Comparison of ENCODE assay signal across 33 cellular contexts in the genomic region with DNA sequence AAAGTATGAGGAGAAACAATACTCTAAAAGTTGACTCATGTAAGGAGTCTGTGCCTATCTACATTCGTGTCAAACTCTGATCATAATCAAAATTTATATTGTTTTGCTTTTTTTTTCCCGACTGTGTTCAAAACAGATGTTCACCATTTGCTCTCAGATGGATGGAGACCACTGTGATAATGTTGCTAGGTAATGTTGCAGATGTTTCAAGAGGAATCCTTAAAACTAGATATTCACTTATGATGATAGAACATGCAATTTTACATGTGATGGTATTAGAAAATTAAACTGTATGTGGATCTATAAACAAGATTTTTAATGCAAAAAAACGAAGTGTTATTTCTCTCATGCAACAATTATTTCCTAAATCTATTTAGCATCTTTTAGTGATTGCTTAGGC.
DNase-seq lines count a peak whose midpoint lies in the region; ATAC-seq, FAIRE-seq and TF ChIP-seq lines count a peak whose summit lies in the region.
"Had no signal": no experiment of that assay in that cellular context is flagged by ENCODE, and none has a peak within 500 bp of the region (broad histone marks: within the 10 kb centered on the region; RNA-seq: fewer than 3 reads in every experiment).

No MANE protein-coding gene starts in this region.

- ATAC-seq in SK-N-SH treated with all-trans-retinoic acid at 6 μM for 48 hours, result no peak
- no peak for ATAC-seq in K562
- ATAC-seq in HG02973 (IDR thresholded peaks at IDR 0.05; ENCODE audit: unreplicated experiment), result no peak
- ATAC-seq: A549; CD8-positive, alpha-beta T cell had no signal

- TF ChIP-seq CTCF in SK-N-SH (IDR thresholded peaks at IDR 0.05) (no peak), K562 (IDR thresholded peaks at IDR 0.05 in 2 of 3, conservative IDR thresholded peaks at IDR 0.05 in 1 of 3; ENCODE audit: insufficient read depth in 2 of 3, low read depth in 1 of 3, low read length in 3 of 3) (no peak)

- TF ChIP-seq RAD21 in SK-N-SH (IDR thresholded peaks at IDR 0.05; ENCODE audit: low read length) (no peak), K562 (CRISPR knock-in tag; conservative IDR thresholded peaks at IDR 0.05 in 1 of 2, IDR thresholded peaks at IDR 0.05 in 1 of 2) (no peak)

- WGBS in SK-N-SH (ENCODE audit: low lambda C conversion rate), result 2% methylated on average over 3 of the region's 3 CpGs
- WGBS in K562 (ENCODE audit: insufficient coverage, low coverage, missing lambda C conversion rate), result 0% methylated on average over 3 of the region's 3 CpGs

- POLR2A ChIA-PET in SK-N-SH (lab: Yijun Ruan, JAX) (no interaction called here), K562 (lab: Yijun Ruan, JAX) (no interaction called here)

- H3K4me2 ChIP-seq in SK-N-SH, result no peak overlapping the region
- no peak overlapping the region for H3K4me2 ChIP-seq in K562 (ENCODE audit: insufficient read depth, low read length)
- H3K4me2 ChIP-seq: A549; BLaER1; BLaER1 treated with 17β-estradiol and CSF1 and Interleukin-3, amounts not matched to agents 10 nM and 100 nM had no signal

- H3F3A ChIP-seq in SK-N-SH (replicated peaks; ENCODE audit: insufficient read depth), result no peaks in the 10 kb centered on the region

- no TSS peak for BruUV-seq in K562 (replicated peaks; lab: Mats Ljungman, UMichigan)

- no peaks in the 10 kb centered on the region for H3K27me3 ChIP-seq in SK-N-SH (ENCODE audit: insufficient read depth)
- H3K27me3 ChIP-seq in K562 (ENCODE audit: control insufficient read depth in 2 of 2, insufficient read depth in 2 of 2, low read length in 2 of 2), result no peaks in the 10 kb centered on the region
- H3K27me3 ChIP-seq: BE2C; BLaER1; BLaER1 treated with 17β-estradiol and CSF1 and Interleukin-3, amounts not matched to agents 10 nM and 100 nM had no signal

- TF ChIP-seq EP300 in SK-N-SH (IDR thresholded peaks at IDR 0.05; ENCODE audit: borderline replicate concordance in 1 of 2, low read depth in 1 of 2, low read length in 1 of 2) (peak in 1 of 2 experiments; percentile 8; a peak in 1 of 4 replicates), K562 (IDR thresholded peaks at IDR 0.05; ENCODE audit: low read length) (no peak)

- H3K9ac ChIP-seq in SK-N-SH (no peak overlapping the region), K562 (ENCODE audit: insufficient read depth in 1 of 2, low read depth in 2 of 2, low read length in 2 of 2) (no peak overlapping the region)
- H3K9ac ChIP-seq: BLaER1; BLaER1 treated with 17β-estradiol and CSF1 and Interleukin-3, amounts not matched to agents 10 nM and 100 nM had no signal

- H3K4me3 ChIP-seq in SK-N-SH (ENCODE audit: low read depth in 2 of 2, low read length in 1 of 2) (no peak overlapping the region), K562 (no peak overlapping the region)
- H3K4me3 ChIP-seq: A549; BLaER1; BLaER1 treated with 17β-estradiol and CSF1 and Interleukin-3, amounts not matched to agents 10 nM and 100 nM had no signal

- no peaks in the 10 kb centered on the region; a peak in 1 of 4 replicates for H3K4me1 ChIP-seq in SK-N-SH (ENCODE audit: control insufficient read depth in 1 of 2, insufficient read depth in 2 of 2, low read depth in 1 of 2, low read length in 1 of 2)
- H3K4me1 ChIP-seq in K562 (replicated peaks in 1 of 2; ENCODE audit: control insufficient read depth in 2 of 2, insufficient read depth in 2 of 2, low read length in 2 of 2), result no peaks in the 10 kb centered on the region
- H3K4me1 ChIP-seq: A549; BE2C; BLaER1; BLaER1 treated with 17β-estradiol and CSF1 and Interleukin-3, amounts not matched to agents 10 nM and 100 nM; Caco-2 had no signal

- no peak overlapping the region; a peak in 1 of 4 replicates for H3K27ac ChIP-seq in SK-N-SH (ENCODE audit: low read depth in 2 of 2, low read length in 1 of 2)
- H3K27ac ChIP-seq in K562 (ENCODE audit: extremely low read depth, low read depth, low read length), result no peak overlapping the region
- H3K27ac ChIP-seq: 22Rv1; A549; BLaER1; BLaER1 treated with 17β-estradiol and CSF1 and Interleukin-3, amounts not matched to agents 10 nM and 100 nM; C4-2B had no signal

- CTCF ChIA-PET in SK-N-SH (lab: Yijun Ruan, JAX), result interaction anchor here (0.9 kb wide), 1 partner anchor 15 kb away, joined by 3 read pairs; no protein-coding TSS in a partner anchor
- CTCF ChIA-PET in K562 (lab: Yijun Ruan, JAX; ENCODE audit: low intra/inter-chr PET ratio), result no interaction called here

- peak; percentile 14 for DNase-seq in SK-N-SH
- no peak for DNase-seq in K562 (ENCODE audit: extremely low read depth in 1 of 4, low spot score in 3 of 4)
- DNase-seq in SHP77 (lab: John Stamatoyannopoulos, UW), result no peak
- DNase-seq in stimulated activated CD4-positive, alpha-beta T cell treated with anti-CD3 and anti-CD28 coated beads, Interleukin-2, amount 100 ng/mL, for 24 hours, result no peak
- DNase-seq: 8988T; ACHN; AML-193; BE2C; C1 segment of cervical spinal cord; Caco-2; Calu3; CD4-positive, alpha-beta memory T cell; CD4-positive, alpha-beta T cell; CD4-positive, CD25-positive, alpha-beta regulatory T cell; CD8-positive, alpha-beta memory T cell; CD8-positive, alpha-beta T cell; COR-L47; DMS 273 treated with DMSO at 0.1 percent for 48 hours; DMS153; DMS53; DMS79; DMS79 treated with DMSO at 0.1 percent for 48 hours; DND-41; EL had no signal

- intact Hi-C loops in K562 (cut with micrococcal nuclease), result no loop called here

- FAIRE-seq in K562 (lab: Jason Lieb, UNC), result peak; percentile 37
- FAIRE-seq: A204.1, A549, D721Med had no signal

- H3K79me2 ChIP-seq in SK-N-SH (ENCODE audit: insufficient read depth), result no peaks in the 10 kb centered on the region
- no peaks in the 10 kb centered on the region for H3K79me2 ChIP-seq in K562 (ENCODE audit: control insufficient read depth, insufficient read depth, low read length)

- H2AFZ ChIP-seq in SK-N-SH (ENCODE audit: low read depth) (no peak overlapping the region), K562 (ENCODE audit: low read depth, low read length) (no peak overlapping the region)

- H4K20me1 ChIP-seq in SK-N-SH (ENCODE audit: insufficient read depth) (no peaks in the 10 kb centered on the region), K562 (replicated peaks; ENCODE audit: control insufficient read depth, insufficient read depth, low read length) (no peaks in the 10 kb centered on the region)
- H4K20me1 ChIP-seq: BLaER1; BLaER1 treated with 17β-estradiol and CSF1 and Interleukin-3, amounts not matched to agents 10 nM and 100 nM had no signal

- H3K9me3 ChIP-seq in SK-N-SH (no peaks in the 10 kb centered on the region), K562 (replicated peaks; ENCODE audit: control insufficient read depth, insufficient read depth, low read depth, low read length) (no peaks in the 10 kb centered on the region)
- H3K9me3 ChIP-seq: A549; BE2C; BLaER1; BLaER1 treated with 17β-estradiol and CSF1 and Interleukin-3, amounts not matched to agents 10 nM and 100 nM; Caco-2 had no signal

- TF ChIP-seq POLR2A in K562 (conservative IDR thresholded peaks at IDR 0.05), result no peak

- in situ Hi-C loops in K562 (cut with MboI), result no loop called here

- H3K9me1 ChIP-seq in K562 (ENCODE audit: control insufficient read depth, insufficient read depth, low read length), result no peaks in the 10 kb centered on the region

- no peaks in the 10 kb centered on the region for H3K9me2 ChIP-seq in SK-N-SH

- H3K36me3 ChIP-seq in SK-N-SH (replicated peaks in 1 of 2; ENCODE audit: control insufficient read depth in 1 of 2, insufficient read depth in 2 of 2, low read length in 1 of 2) (no peaks in the 10 kb centered on the region), K562 (ENCODE audit: control insufficient read depth, insufficient read depth, low read length) (no peaks in the 10 kb centered on the region)
- H3K36me3 ChIP-seq: BE2C; BLaER1; BLaER1 treated with 17β-estradiol and CSF1 and Interleukin-3, amounts not matched to agents 10 nM and 100 nM had no signal

TF ChIP-seq in SK-N-SH, 30 proteins besides CTCF, POLR2A, EP300 and RAD21 (continues in another document):
- TF ChIP-seq GATA2 (CRISPR knock-in tag; IDR thresholded peaks at IDR 0.05) (peak; percentile 69), ELF1 (IDR thresholded peaks at IDR 0.05) (no peak), TAF1 (IDR thresholded peaks at IDR 0.05; ENCODE audit: borderline replicate concordance, low read depth, low read length) (no peak), MEF2A (IDR thresholded peaks at IDR 0.05; ENCODE audit: borderline replicate concordance, low read depth) (no peak)

TF ChIP-seq in SK-N-SH treated with all-trans-retinoic acid at 6 μM for 48 hours, 23 proteins besides CTCF, POLR2A, EP300 and RAD21 (continues in another document):
- TF ChIP-seq ZFP30 (CRISPR knock-in tag; IDR thresholded peaks at IDR 0.05) (no peak), ZFP3 (CRISPR knock-in tag; IDR thresholded peaks at IDR 0.05) (no peak), PPARA (CRISPR knock-in tag; IDR thresholded peaks at IDR 0.05; ENCODE audit: borderline replicate concordance) (no peak)
- TF ChIP-seq, protein P1, sequence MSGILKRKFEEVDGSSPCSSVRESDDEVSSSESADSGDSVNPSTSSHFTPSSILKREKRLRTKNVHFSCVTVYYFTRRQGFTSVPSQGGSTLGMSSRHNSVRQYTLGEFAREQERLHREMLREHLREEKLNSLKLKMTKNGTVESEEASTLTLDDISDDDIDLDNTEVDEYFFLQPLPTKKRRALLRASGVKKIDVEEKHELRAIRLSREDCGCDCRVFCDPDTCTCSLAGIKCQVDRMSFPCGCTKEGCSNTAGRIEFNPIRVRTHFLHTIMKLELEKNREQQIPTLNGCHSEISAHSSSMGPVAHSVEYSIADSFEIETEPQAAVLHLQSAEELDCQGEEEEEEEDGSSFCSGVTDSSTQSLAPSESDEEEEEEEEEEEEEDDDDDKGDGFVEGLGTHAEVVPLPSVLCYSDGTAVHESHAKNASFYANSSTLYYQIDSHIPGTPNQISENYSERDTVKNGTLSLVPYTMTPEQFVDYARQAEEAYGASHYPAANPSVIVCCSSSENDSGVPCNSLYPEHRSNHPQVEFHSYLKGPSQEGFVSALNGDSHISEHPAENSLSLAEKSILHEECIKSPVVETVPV (CRISPR knock-in tag; IDR thresholded peaks at IDR 0.05), result no peak

TF ChIP-seq in K562, 482 proteins besides CTCF, POLR2A, EP300 and RAD21 (continues in another document):
- TF ChIP-seq TFAP4 (CRISPR knock-in tag; IDR thresholded peaks at IDR 0.05; ENCODE audit: borderline replicate concordance), result no peak
- no peak for TF ChIP-seq LEF1 (IDR thresholded peaks at IDR 0.05)
- no peak for TF ChIP-seq GTF2F1 (IDR thresholded peaks at IDR 0.05; ENCODE audit: low read depth, low read length)
- TF ChIP-seq ZC3H11A (IDR thresholded peaks at IDR 0.05; ENCODE audit: low read depth, low read length), result no peak
- no peak for TF ChIP-seq MCM5 (IDR thresholded peaks at IDR 0.05; ENCODE audit: low read depth)
- no peak for TF ChIP-seq PCBP1 (IDR thresholded peaks at IDR 0.05; ENCODE audit: low read depth, low read length, poor library complexity, severe bottlenecking)
- TF ChIP-seq SRSF7 (optimal IDR thresholded peaks at IDR 0.05; ENCODE audit: low read depth, low read length), result no peak

Comparison
In these comparisons a context has a peak if more than half of its experiments do, and no peak if none do; other contexts are left out.
1. Of the 27 proteins assayed by ChIP-seq in both K562 and SK-N-SH: peak only in K562: none; only in SK-N-SH: GATA2; in both: none; in neither: 25; mixed calls (peak in some experiments, not most) for 1.